10 cellular contexts compared by ENCODE assay signal in the genomic region with DNA sequence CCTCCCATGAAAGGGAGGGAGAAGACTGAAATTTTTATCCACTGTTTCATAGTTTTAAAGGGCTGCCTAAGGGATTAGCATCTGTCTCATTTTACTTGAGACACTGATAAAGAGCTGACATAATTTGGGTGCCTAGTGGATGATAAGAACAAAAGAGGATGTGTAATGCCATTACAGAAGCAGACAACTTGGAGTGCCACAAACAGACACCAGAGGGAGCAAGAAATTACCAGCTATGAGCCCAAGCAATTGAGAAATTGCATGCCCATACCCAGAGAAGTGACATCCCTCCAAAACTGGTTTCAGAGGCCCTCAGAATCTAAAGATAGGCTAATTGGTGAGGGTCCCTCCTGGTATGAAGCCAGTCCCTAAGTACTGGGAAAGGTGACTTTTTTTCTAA. TPM values are rescaled to one million over a fixed set of nuclear protein-coding genes. Genes with fewer than 3 reads are reported as not detected.
A peak's percentile ranks its signal among the peaks of the same experiment; 100 is the strongest.
DNase-seq lines count a peak whose midpoint lies in the region; ATAC-seq, FAIRE-seq and TF ChIP-seq lines count a peak whose summit lies in the region.
"Had no signal": no experiment of that assay in that cellular context is flagged by ENCODE, and none has a peak within 500 bp of the region (broad histone marks: within the 10 kb centered on the region; RNA-seq: fewer than 3 reads in every experiment).

No MANE protein-coding gene starts in this region.

- H3K79me2 ChIP-seq in keratinocyte (ENCODE audit: control insufficient read depth, insufficient read depth, low read length) = no peaks in the 10 kb centered on the region

- H3K4me3 ChIP-seq in RWPE2 (ENCODE audit: severe bottlenecking) (no peak overlapping the region), keratinocyte (ENCODE audit: control insufficient read depth in 2 of 3, extremely low read depth in 1 of 3, insufficient read depth in 2 of 3, low read depth in 1 of 3, low read length in 3 of 3) (no peak overlapping the region), foreskin fibroblast (ENCODE audit: low read depth in 1 of 2, low read length in 2 of 2) (no peak overlapping the region), right cardiac atrium (ENCODE audit: low read length) (no peak overlapping the region)
- H3K4me3 ChIP-seq: SK-N-MC had no signal

- no peak overlapping the region for H3K9ac ChIP-seq in keratinocyte (ENCODE audit: control insufficient read depth, extremely low read depth, insufficient read depth, low read length)

- no peak overlapping the region for H3K27ac ChIP-seq in RWPE2 (ENCODE audit: poor library complexity, severe bottlenecking)
- H3K27ac ChIP-seq in keratinocyte (ENCODE audit: control insufficient read depth, insufficient read depth, low read length) = no peak overlapping the region
- H3K27ac ChIP-seq in right cardiac atrium (ENCODE audit: low read length) = no peak overlapping the region
- H3K27ac ChIP-seq: SK-N-MC had no signal

- H3K36me3 ChIP-seq in RWPE2 (ENCODE audit: low read depth) (no peaks in the 10 kb centered on the region), keratinocyte (ENCODE audit: control insufficient read depth in 2 of 2, extremely low read depth in 1 of 2, insufficient read depth in 2 of 2, low read length in 2 of 2) (no peaks in the 10 kb centered on the region)

- H3K9me1 ChIP-seq in keratinocyte (ENCODE audit: control insufficient read depth, extremely low read depth, insufficient read depth, low read length) = no peaks in the 10 kb centered on the region

- H3K4me2 ChIP-seq in keratinocyte (ENCODE audit: control insufficient read depth, extremely low read depth, insufficient read depth, low read depth, low read length) = no peak overlapping the region

- intact Hi-C loops in right cardiac atrium (cut with DNase I) = no loop called here

- TF ChIP-seq CTCF in RWPE2 (IDR thresholded peaks at IDR 0.05; ENCODE audit: poor library complexity, severe bottlenecking) = peak; percentile 37
- TF ChIP-seq CTCF in keratinocyte (optimal IDR thresholded peaks at IDR 0.05 in 1 of 3, IDR thresholded peaks at IDR 0.05 in 1 of 3, conservative IDR thresholded peaks at IDR 0.05 in 1 of 3; ENCODE audit: extremely low read depth in 1 of 3, insufficient read depth in 2 of 3, low read length in 3 of 3) = peak; percentile 35 to 61 (median 42)
- no peak for TF ChIP-seq CTCF in foreskin fibroblast (IDR thresholded peaks at IDR 0.05; ENCODE audit: low read depth, low read length)

- H4K20me1 ChIP-seq in keratinocyte (ENCODE audit: control insufficient read depth, extremely low read depth, insufficient read depth, low read length) = no peaks in the 10 kb centered on the region

- no peak for FAIRE-seq in keratinocyte (lab: Jason Lieb, UNC)

- no peaks in the 10 kb centered on the region for H3K9me3 ChIP-seq in RWPE2 (ENCODE audit: severe bottlenecking)
- no peaks in the 10 kb centered on the region for H3K9me3 ChIP-seq in keratinocyte (ENCODE audit: control insufficient read depth, low read depth, low read length)
- H3K9me3 ChIP-seq in right cardiac atrium (ENCODE audit: control insufficient read depth, low read length) = no peaks in the 10 kb centered on the region

- dilution Hi-C loops in keratinocyte (cut with MboI; ENCODE audit: extremely low pct_ligation_motif_present, low sequenced_read_pairs) = no loop called here

- H2AFZ ChIP-seq in keratinocyte (ENCODE audit: control insufficient read depth, low read length) = no peak overlapping the region

- H3K27me3 ChIP-seq in RWPE2 (ENCODE audit: insufficient read depth, poor library complexity, severe bottlenecking) (no peaks in the 10 kb centered on the region), keratinocyte (ENCODE audit: control insufficient read depth, extremely low read depth, insufficient read depth, low read length) (no peaks in the 10 kb centered on the region), right cardiac atrium (ENCODE audit: control insufficient read depth, insufficient read depth) (no peaks in the 10 kb centered on the region)

- DNase-seq in DMS53 treated with DMSO at 0.1 percent for 48 hours (lab: John Stamatoyannopoulos, UW; ENCODE audit: unreplicated experiment) (peak; percentile 26), RWPE2 (ENCODE audit: low spot score) (no peak), keratinocyte (ENCODE audit: low read depth, low spot score) (no peak), HuH-7.5 (ENCODE audit: low spot score) (no peak), foreskin fibroblast (no peak), right cardiac atrium (no peak)

- H3K4me1 ChIP-seq in RWPE2 (ENCODE audit: insufficient read depth, poor library complexity, severe bottlenecking) (no peaks in the 10 kb centered on the region), keratinocyte (ENCODE audit: control insufficient read depth, extremely low read depth, insufficient read depth, low read length) (no peaks in the 10 kb centered on the region), right cardiac atrium (ENCODE audit: control insufficient read depth, insufficient read depth, low read length) (no peaks in the 10 kb centered on the region)

- ATAC-seq in GM18870 (IDR thresholded peaks at IDR 0.05; ENCODE audit: unreplicated experiment) (peak; percentile 93), HG03196 (IDR thresholded peaks at IDR 0.05; ENCODE audit: unreplicated experiment) (peak; percentile 51), RWPE2 (ENCODE audit: low read depth) (no peak), right cardiac atrium (no peak)

RNA-seq across cellular contexts. Expression of a gene that starts 38.5 kb away (rescaled TPM):
- polyA plus RNA-seq in keratinocyte (not detected in 3 replicates), right cardiac atrium (not detected)
- not detected for polyA plus RNA-seq in keratinocyte (2011; ENCODE audit: low read depth)
- polyA plus RNA-seq in keratinocyte (2011; cell fraction: cytosol; rRNA removed) = not detected in 2 replicates
- not detected in 2 replicates for polyA plus RNA-seq in keratinocyte (2011; cell fraction: nucleus; rRNA removed)
- polyA plus RNA-seq in keratinocyte (2012; ENCODE audit: low replicate concordance) = not detected in 2 replicates
- not detected in 3 replicates for polyA minus RNA-seq in keratinocyte
- polyA minus RNA-seq in keratinocyte (2011; cell fraction: cytosol; rRNA and poly(A)+ RNA removed) = not detected
- polyA minus RNA-seq in keratinocyte (2011; cell fraction: nucleus; rRNA and poly(A)+ RNA removed) = not detected in 2 replicates
- total RNA-seq in right cardiac atrium = not detected
- total RNA-seq: glomerular endothelial cell had no signal

Comparison
In these comparisons a context has a peak if more than half of its experiments do, and no peak if none do; other contexts are left out.
1. ATAC-seq: peak in GM18870 (single experiment) and HG03196 (single experiment); none in RWPE2 (single experiment) and right cardiac atrium (0 of 2).